In genomic region chr11:13620063-13620462, GRCh38 we compare ENCODE assay signal across 23 cellular contexts.
"Had no signal": no experiment of that assay in that cellular context is flagged by ENCODE, and none has a peak within 500 bp of the region (broad histone marks: within the 10 kb centered on the region; RNA-seq: fewer than 3 reads in every experiment).

No MANE protein-coding gene starts in this region.

- H3K4me3 ChIP-seq: SJCRH30 had no signal

- H3K36me3 ChIP-seq: SJCRH30 had no signal

- DNase-seq: Kasumi-1, KG1, MM.1S, NCI-H1092 treated with DMSO at 0.1 percent for 48 hours, NCI-H1436, NCI-H187, NCI-H2029, NCI-H2081 treated with DMSO at 0.1 percent for 48 hours, NCI-H2171, NCI-H226, NCI-H446, NCI-H510A, NCI-H524 treated with DMSO at 0.1 percent for 48 hours, NCI-H69, NCI-H774, PC-3, SHP77 treated with DMSO at 0.1 percent for 48 hours, SJCRH30 had no signal

- ATAC-seq: Panc1, PC-3, SK-N-SH treated with all-trans-retinoic acid at 6 μM for 48 hours had no signal

- H3K27me3 ChIP-seq: SJCRH30 had no signal

- H3K27ac ChIP-seq: HL-60, RWPE1, SJCRH30 had no signal

- FAIRE-seq: HTR-8/SVneo had no signal

- H3K4me1 ChIP-seq: SJCRH30 had no signal
